1 cellular context compared by ENCODE assay signal in the genomic region with DNA sequence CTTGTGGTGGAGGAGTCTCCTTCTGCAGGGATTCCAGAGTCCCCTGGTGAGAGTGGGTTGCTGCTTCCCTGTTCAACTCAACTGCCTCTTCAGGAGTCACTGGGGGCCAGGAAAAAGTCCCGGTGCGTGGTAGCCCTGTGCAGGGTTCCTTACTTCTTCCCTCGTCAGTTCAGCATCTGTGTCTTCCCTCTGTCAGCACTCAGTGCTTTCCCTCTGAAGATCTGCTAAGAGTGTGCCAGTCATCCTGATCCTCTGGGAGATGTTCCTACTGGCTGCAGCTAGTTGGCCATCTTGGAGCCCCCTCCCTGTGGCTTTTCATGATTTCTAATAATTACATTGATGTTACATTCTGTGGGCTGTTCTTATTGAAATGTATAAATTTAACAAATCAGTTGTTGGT.
TF ChIP-seq lines count a peak whose summit lies in the region.

No MANE protein-coding gene starts in this region.

TF ChIP-seq in GM23338, 12 proteins besides CTCF, POLR2A, EP300 and RAD21 (continued from another document):
- TF ChIP-seq, protein P1, sequence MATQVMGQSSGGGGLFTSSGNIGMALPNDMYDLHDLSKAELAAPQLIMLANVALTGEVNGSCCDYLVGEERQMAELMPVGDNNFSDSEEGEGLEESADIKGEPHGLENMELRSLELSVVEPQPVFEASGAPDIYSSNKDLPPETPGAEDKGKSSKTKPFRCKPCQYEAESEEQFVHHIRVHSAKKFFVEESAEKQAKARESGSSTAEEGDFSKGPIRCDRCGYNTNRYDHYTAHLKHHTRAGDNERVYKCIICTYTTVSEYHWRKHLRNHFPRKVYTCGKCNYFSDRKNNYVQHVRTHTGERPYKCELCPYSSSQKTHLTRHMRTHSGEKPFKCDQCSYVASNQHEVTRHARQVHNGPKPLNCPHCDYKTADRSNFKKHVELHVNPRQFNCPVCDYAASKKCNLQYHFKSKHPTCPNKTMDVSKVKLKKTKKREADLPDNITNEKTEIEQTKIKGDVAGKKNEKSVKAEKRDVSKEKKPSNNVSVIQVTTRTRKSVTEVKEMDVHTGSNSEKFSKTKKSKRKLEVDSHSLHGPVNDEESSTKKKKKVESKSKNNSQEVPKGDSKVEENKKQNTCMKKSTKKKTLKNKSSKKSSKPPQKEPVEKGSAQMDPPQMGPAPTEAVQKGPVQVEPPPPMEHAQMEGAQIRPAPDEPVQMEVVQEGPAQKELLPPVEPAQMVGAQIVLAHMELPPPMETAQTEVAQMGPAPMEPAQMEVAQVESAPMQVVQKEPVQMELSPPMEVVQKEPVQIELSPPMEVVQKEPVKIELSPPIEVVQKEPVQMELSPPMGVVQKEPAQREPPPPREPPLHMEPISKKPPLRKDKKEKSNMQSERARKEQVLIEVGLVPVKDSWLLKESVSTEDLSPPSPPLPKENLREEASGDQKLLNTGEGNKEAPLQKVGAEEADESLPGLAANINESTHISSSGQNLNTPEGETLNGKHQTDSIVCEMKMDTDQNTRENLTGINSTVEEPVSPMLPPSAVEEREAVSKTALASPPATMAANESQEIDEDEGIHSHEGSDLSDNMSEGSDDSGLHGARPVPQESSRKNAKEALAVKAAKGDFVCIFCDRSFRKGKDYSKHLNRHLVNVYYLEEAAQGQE (IDR thresholded peaks at IDR 0.05; ENCODE audit: unreplicated experiment), result no peak
- no peak for TF ChIP-seq CREB1 (CRISPR knock-in tag; IDR thresholded peaks at IDR 0.05; ENCODE audit: low read depth)
